ENCODE assay signal across 8 cellular contexts in the genomic region with DNA sequence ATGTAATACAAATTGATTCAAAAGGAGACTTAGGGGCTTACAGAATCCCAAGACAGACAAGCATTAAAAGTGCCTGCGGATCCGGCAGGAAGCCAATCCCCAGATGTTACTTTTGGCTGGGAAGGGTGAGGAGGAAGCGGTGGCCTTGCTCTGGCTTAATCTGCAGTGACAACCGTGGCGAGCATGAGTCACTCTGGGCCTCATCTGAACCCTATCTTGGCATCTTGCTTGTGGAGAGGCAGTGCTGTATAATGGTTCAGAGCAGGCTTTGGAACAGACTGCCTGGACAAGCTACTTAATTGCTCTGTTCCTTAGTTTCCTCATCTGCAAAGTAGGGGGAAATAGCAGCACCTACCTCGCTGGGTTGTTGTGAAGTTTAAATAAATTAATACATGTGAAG.
DNase-seq lines count a peak whose midpoint lies in the region; ATAC-seq, FAIRE-seq and TF ChIP-seq lines count a peak whose summit lies in the region.

No MANE protein-coding gene starts in this region.

- intact Hi-C loops in left lung (cut with DNase I) = no loop called here
- intact Hi-C loops in thyroid gland (cut with DNase I) = no loop called here

- no peak for TF ChIP-seq POLR2A in thyroid gland (IDR thresholded peaks at IDR 0.05)

- no peaks in the 10 kb centered on the region for H3K27me3 Mint-ChIP-seq in activated naive CD8-positive, alpha-beta T cell treated with anti-CD3 and anti-CD28 coated beads, Interleukin-2, amount 50 U/mL, for 24 hours

- H3K9me3 ChIP-seq in left lung (peaks cover 0 to 9% of the 10 kb centered on the region in 2 donors), thyroid gland (no peaks in the 10 kb centered on the region)

- H3K4me1 Mint-ChIP-seq in activated naive CD8-positive, alpha-beta T cell treated with anti-CD3 and anti-CD28 coated beads, Interleukin-2, amount 50 U/mL, for 24 hours = peaks cover 66% of the 10 kb centered on the region

- TF ChIP-seq CTCF in left lung (IDR thresholded peaks at IDR 0.05) (no peak), thyroid gland (IDR thresholded peaks at IDR 0.05) (no peak)

- no peak for FAIRE-seq in frontal cortex (lab: Jason Lieb, UNC)

- H3K4me1 ChIP-seq in left lung (peaks cover 10 to 44% of the 10 kb centered on the region in 2 donors), thyroid gland (peaks cover 0 to 10% of the 10 kb centered on the region in 2 donors)

- no peak overlapping the region for H3K4me3 Mint-ChIP-seq in activated naive CD8-positive, alpha-beta T cell treated with anti-CD3 and anti-CD28 coated beads, Interleukin-2, amount 50 U/mL, for 24 hours

- H3K36me3 ChIP-seq in left lung = no peaks in the 10 kb centered on the region
- no peaks in the 10 kb centered on the region for H3K36me3 ChIP-seq in thyroid gland

- H3K4me3 ChIP-seq in left lung (no peak overlapping the region), thyroid gland (replicated peaks in 1 of 3) (no peak overlapping the region)

- peaks cover 12% of the 10 kb centered on the region for H3K9me3 Mint-ChIP-seq in activated naive CD8-positive, alpha-beta T cell treated with anti-CD3 and anti-CD28 coated beads, Interleukin-2, amount 50 U/mL, for 24 hours

- H3K27ac ChIP-seq in left lung = no peak overlapping the region
- H3K27ac ChIP-seq in thyroid gland = no peak overlapping the region

- H3K27ac Mint-ChIP-seq in activated naive CD8-positive, alpha-beta T cell treated with anti-CD3 and anti-CD28 coated beads, Interleukin-2, amount 50 U/mL, for 24 hours = peak overlapping the region; percentile 68

- ATAC-seq in activated naive CD8-positive, alpha-beta T cell treated with anti-CD3 and anti-CD28 coated beads, Interleukin-2, amount 50 U/mL, for 24 hours = peak; percentile 81
- peak; percentile 69 for ATAC-seq in left lung

- peak; percentile 44 for DNase-seq in D341Med (ENCODE audit: low spot score)
- peak; percentile 24 for DNase-seq in NOMO-1 treated with dmso at 0.1 percent for 144 hours (lab: John Stamatoyannopoulos, UW; ENCODE audit: unreplicated experiment)
- DNase-seq in activated naive CD8-positive, alpha-beta T cell treated with anti-CD3 and anti-CD28 coated beads, Interleukin-2, amount 50 U/mL, for 24 hours = peak; percentile 58
- DNase-seq in left lung = peak in 1 of 2 donors; percentile 51
- DNase-seq in thyroid gland = peak; percentile 19 to 23
- no peak for DNase-seq in hepatic stellate cell (ENCODE audit: low spot score)
- no peak for DNase-seq in frontal cortex (ENCODE audit: low spot score in 2 of 2)
- DNase-seq in putamen (ENCODE audit: low spot score) = no peak

- no peaks in the 10 kb centered on the region for H3K27me3 ChIP-seq in left lung
- H3K27me3 ChIP-seq in thyroid gland = no peaks in the 10 kb centered on the region

- H3K36me3 Mint-ChIP-seq in activated naive CD8-positive, alpha-beta T cell treated with anti-CD3 and anti-CD28 coated beads, Interleukin-2, amount 50 U/mL, for 24 hours (ENCODE audit: low read depth) = peaks cover 3% of the 10 kb centered on the region

- WGBS in thyroid gland, 2 donors = 71 to 74% methylated on average over 6 of the region's 6 CpGs

Comparison
In these comparisons a context has a peak if more than half of its experiments do, and no peak if none do; other contexts are left out.
1. DNase-seq: peak in D341Med (single experiment), NOMO-1 treated with dmso at 0.1 percent for 144 hours (single experiment), activated naive CD8-positive, alpha-beta T cell treated with anti-CD3 and anti-CD28 coated beads, Interleukin-2, amount 50 U/mL, for 24 hours (single experiment) and thyroid gland (2 of 2); none in hepatic stellate cell (single experiment), frontal cortex (0 of 2) and putamen (single experiment).